ENCODE assay signal across 28 cellular contexts in the genomic region with DNA sequence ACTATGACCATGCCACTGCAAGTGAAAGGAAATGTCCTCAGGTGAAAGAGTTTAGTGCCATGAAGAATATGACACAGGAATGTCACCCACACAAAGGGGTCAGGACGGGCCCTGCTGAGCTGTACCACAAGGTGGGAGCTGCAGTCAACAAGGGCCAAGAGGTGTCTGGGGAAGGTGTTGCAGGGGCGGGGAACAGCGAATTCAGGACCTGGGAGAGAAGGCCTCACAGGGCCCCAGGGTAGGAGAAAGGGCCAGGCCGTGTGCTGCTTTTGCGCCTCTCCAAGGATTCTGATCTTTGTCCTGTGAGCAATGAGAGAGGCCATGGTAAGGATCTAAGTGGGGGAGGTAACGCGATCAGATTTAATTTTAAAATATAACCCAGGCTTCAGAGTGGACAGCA. TPM values are rescaled to one million over a fixed set of nuclear protein-coding genes. Genes with fewer than 3 reads are reported as not detected.
"Had no signal": no experiment of that assay in that cellular context is flagged by ENCODE, and none has a peak within 500 bp of the region (broad histone marks: within the 10 kb centered on the region; RNA-seq: fewer than 3 reads in every experiment).

No MANE protein-coding gene starts in this region.

- H3K4me3 ChIP-seq: coronary artery, heart left ventricle, neural progenitor cell, suprapubic skin, tibial nerve, uterus had no signal

- H3K9me3 Mint-ChIP-seq: activated CD4-positive, alpha-beta T cell treated with anti-CD3 and anti-CD28 coated beads, Interleukin-2, amount 10 ng/mL, durations not matched to agents 7 days and 5 days; activated CD8-positive, alpha-beta T cell treated with anti-CD3 and anti-CD28 coated beads for 36 hours; activated naive CD4-positive, alpha-beta T cell treated with anti-CD3 and anti-CD28 coated beads, Interleukin-2, amount 10 ng/mL, durations not matched to agents 7 days and 5 days; neural progenitor cell; stimulated activated naive CD8-positive, alpha-beta T cell treated with anti-CD3 and anti-CD28 coated beads, Interleukin-15, Interleukin-2, amounts not matched to agents 100 ng/mL and 50 ng/mL, for 24 hours; T-helper 1 cell treated with Interleukin-12 subunit alpha and Interleukin-12 subunit beta and Interleukin-4 antibody, amounts not matched to agents 30 μg/mL and 1 μg/mL, for 36 hours had no signal

- DNase-seq: activated CD4-positive, alpha-beta T cell treated with anti-CD3 and anti-CD28 coated beads, Interleukin-2, amount 10 ng/mL, durations not matched to agents 7 days and 5 days; activated CD8-positive, alpha-beta memory T cell treated with anti-CD3 and anti-CD28 coated beads, Interleukin-2, amount 10 ng/mL, durations not matched to agents 7 days and 5 days; activated CD8-positive, alpha-beta T cell treated with anti-CD3 and anti-CD28 coated beads for 36 hours; activated effector memory CD4-positive, alpha-beta T cell treated with anti-CD3 and anti-CD28 coated beads, Interleukin-2, amount 50 U/mL, for 16 hours; activated naive CD4-positive, alpha-beta T cell treated with anti-CD3 and anti-CD28 coated beads, Interleukin-2, amount 10 ng/mL, durations not matched to agents 7 days and 5 days; activated T-cell treated with anti-CD3 and anti-CD28 coated beads for 4 hours; amygdala; cerebellar nuclear complex; heart left ventricle; islet precursor cell; left colon; retina; stimulated activated CD4-positive, alpha-beta T cell treated with anti-CD3 and anti-CD28 coated beads, Interleukin-4, amount 100 ng/mL, for 24 hours; T1000; uterus had no signal

- H3K27me3 Mint-ChIP-seq: activated CD4-positive, alpha-beta T cell treated with anti-CD3 and anti-CD28 coated beads, Interleukin-2, amount 10 ng/mL, durations not matched to agents 7 days and 5 days; activated CD8-positive, alpha-beta memory T cell treated with anti-CD3 and anti-CD28 coated beads, Interleukin-2, amount 10 ng/mL, durations not matched to agents 7 days and 5 days; activated CD8-positive, alpha-beta T cell treated with anti-CD3 and anti-CD28 coated beads for 36 hours; activated naive CD4-positive, alpha-beta T cell treated with anti-CD3 and anti-CD28 coated beads, Interleukin-2, amount 10 ng/mL, durations not matched to agents 7 days and 5 days; stimulated activated naive CD8-positive, alpha-beta T cell treated with anti-CD3 and anti-CD28 coated beads, Interleukin-15, Interleukin-2, amounts not matched to agents 100 ng/mL and 50 ng/mL, for 24 hours had no signal

- H3K27me3 ChIP-seq: heart left ventricle, neural progenitor cell, suprapubic skin, tibial nerve, uterus had no signal

- H3K36me3 Mint-ChIP-seq: activated CD8-positive, alpha-beta memory T cell treated with anti-CD3 and anti-CD28 coated beads, Interleukin-2, amount 10 ng/mL, durations not matched to agents 7 days and 5 days; activated naive CD4-positive, alpha-beta T cell treated with anti-CD3 and anti-CD28 coated beads, Interleukin-2, amount 10 ng/mL, durations not matched to agents 7 days and 5 days had no signal

- H3K36me3 ChIP-seq: neural progenitor cell, uterus had no signal

- ATAC-seq: activated CD4-positive, CD25-positive, alpha-beta regulatory T cell treated with anti-CD3 and anti-CD28 coated beads, Interleukin-2, amount 50 U/mL, for 24 hours; activated CD8-positive, alpha-beta memory T cell treated with anti-CD3 and anti-CD28 coated beads, Interleukin-2, amount 10 ng/mL, durations not matched to agents 7 days and 5 days; activated CD8-positive, alpha-beta T cell treated with anti-CD3 and anti-CD28 coated beads for 36 hours had no signal

- H3K4me1 Mint-ChIP-seq: activated CD4-positive, alpha-beta T cell treated with anti-CD3 and anti-CD28 coated beads, Interleukin-2, amount 10 ng/mL, durations not matched to agents 7 days and 5 days; activated CD8-positive, alpha-beta memory T cell treated with anti-CD3 and anti-CD28 coated beads, Interleukin-2, amount 10 ng/mL, durations not matched to agents 7 days and 5 days; activated naive CD4-positive, alpha-beta T cell treated with anti-CD3 and anti-CD28 coated beads, Interleukin-2, amount 10 ng/mL, durations not matched to agents 7 days and 5 days had no signal

- H3K27ac Mint-ChIP-seq: activated CD4-positive, alpha-beta T cell treated with anti-CD3 and anti-CD28 coated beads, Interleukin-2, amount 10 ng/mL, durations not matched to agents 7 days and 5 days; activated CD8-positive, alpha-beta memory T cell treated with anti-CD3 and anti-CD28 coated beads, Interleukin-2, amount 10 ng/mL, durations not matched to agents 7 days and 5 days; activated CD8-positive, alpha-beta T cell treated with anti-CD3 and anti-CD28 coated beads for 36 hours; activated naive CD4-positive, alpha-beta T cell treated with anti-CD3 and anti-CD28 coated beads, Interleukin-2, amount 10 ng/mL, durations not matched to agents 7 days and 5 days; neural progenitor cell; stimulated activated naive CD8-positive, alpha-beta T cell treated with anti-CD3 and anti-CD28 coated beads, Interleukin-15, Interleukin-2, amounts not matched to agents 100 ng/mL and 50 ng/mL, for 24 hours; T-helper 1 cell treated with Interleukin-12 subunit alpha and Interleukin-12 subunit beta and Interleukin-4 antibody, amounts not matched to agents 30 μg/mL and 1 μg/mL, for 36 hours had no signal

- H3K9ac ChIP-seq: neural progenitor cell had no signal

- H2AFZ ChIP-seq: neural progenitor cell had no signal

- H3K4me2 ChIP-seq: neural progenitor cell had no signal

- H3K4me1 ChIP-seq: neural progenitor cell, uterus had no signal

- H3K4me3 Mint-ChIP-seq: activated CD4-positive, alpha-beta T cell treated with anti-CD3 and anti-CD28 coated beads, Interleukin-2, amount 10 ng/mL, durations not matched to agents 7 days and 5 days; activated CD8-positive, alpha-beta memory T cell treated with anti-CD3 and anti-CD28 coated beads, Interleukin-2, amount 10 ng/mL, durations not matched to agents 7 days and 5 days; activated CD8-positive, alpha-beta T cell treated with anti-CD3 and anti-CD28 coated beads for 36 hours; activated naive CD4-positive, alpha-beta T cell treated with anti-CD3 and anti-CD28 coated beads, Interleukin-2, amount 10 ng/mL, durations not matched to agents 7 days and 5 days; neural progenitor cell; stimulated activated naive CD8-positive, alpha-beta T cell treated with anti-CD3 and anti-CD28 coated beads, Interleukin-15, Interleukin-2, amounts not matched to agents 100 ng/mL and 50 ng/mL, for 24 hours; T-helper 1 cell treated with Interleukin-12 subunit alpha and Interleukin-12 subunit beta and Interleukin-4 antibody, amounts not matched to agents 30 μg/mL and 1 μg/mL, for 36 hours had no signal

- H3K9me3 ChIP-seq: heart left ventricle, suprapubic skin, tibial nerve, uterus had no signal

- H3K27ac ChIP-seq: coronary artery, neural progenitor cell, tibial nerve, uterus had no signal

RNA-seq across cellular contexts. Expression of a gene that starts 47.5 kb away (rescaled TPM):
- total RNA-seq: activated CD4-positive, alpha-beta T cell treated with anti-CD3 and anti-CD28 coated beads, Interleukin-2, amount 10 ng/mL, durations not matched to agents 7 days and 5 days; activated CD8-positive, alpha-beta memory T cell treated with anti-CD3 and anti-CD28 coated beads, Interleukin-2, amount 10 ng/mL, durations not matched to agents 7 days and 5 days; activated CD8-positive, alpha-beta T cell treated with anti-CD3 and anti-CD28 coated beads for 36 hours; epithelial cell of proximal tubule; fibroblast of villous mesenchyme; heart left ventricle; left colon; lung microvascular endothelial cell; mononuclear cell; osteoblast; posterior vena cava; suprapubic skin; tibial nerve; uterus had no signal
- polyA plus RNA-seq: heart left ventricle had no signal
